8 cellular contexts compared by ENCODE assay signal in the genomic region with DNA sequence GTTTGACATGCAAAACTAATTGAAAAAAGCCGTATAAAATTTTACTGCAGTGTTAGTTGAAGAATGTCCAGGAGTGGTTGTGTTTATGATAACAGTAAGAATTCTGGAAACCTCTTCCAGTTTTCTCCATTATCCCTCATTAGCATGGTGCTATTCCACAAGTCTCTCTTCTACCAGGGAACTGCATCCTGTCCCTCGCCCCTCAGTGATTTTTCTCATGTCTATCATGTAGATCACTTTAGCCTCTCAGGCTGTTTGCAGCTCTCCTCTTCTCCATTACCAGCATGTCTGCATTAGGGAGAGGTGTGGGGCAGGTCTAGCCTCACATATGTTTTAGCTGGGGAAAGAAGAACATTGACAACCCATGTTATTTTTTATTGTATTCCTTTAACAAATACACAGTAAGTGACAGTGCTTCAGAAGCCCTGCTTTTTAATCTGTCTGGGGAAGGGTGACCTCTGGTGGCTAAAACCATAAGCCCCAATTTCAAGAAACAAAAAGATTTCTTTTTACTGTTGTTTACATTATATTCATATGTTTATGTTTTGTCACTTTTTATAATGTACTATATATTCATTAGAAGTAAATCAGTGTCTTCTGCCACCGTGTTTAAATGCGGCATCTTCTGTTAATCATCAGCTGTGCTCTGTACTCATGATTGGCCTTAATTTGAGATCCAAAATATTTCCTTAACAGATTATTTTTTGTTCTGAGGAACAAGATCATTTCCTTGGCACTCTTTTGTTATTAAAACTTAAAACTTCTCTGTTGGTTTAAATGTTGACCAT.
DNase-seq lines count a peak whose midpoint lies in the region; ATAC-seq and TF ChIP-seq lines count a peak whose summit lies in the region.

No MANE protein-coding gene starts in this region.

- H3K36me3 ChIP-seq in upper lobe of right lung: no peaks in the 10 kb centered on the region

- peak; percentile 77 for TF ChIP-seq CTCF in AG04450 (IDR thresholded peaks at IDR 0.05; ENCODE audit: low read depth, low read length)
- TF ChIP-seq CTCF in GM10266 (IDR thresholded peaks at IDR 0.05; ENCODE audit: control insufficient read depth, insufficient read depth, low read depth, missing control alignments): peak; percentile 57
- TF ChIP-seq CTCF in upper lobe of right lung (IDR thresholded peaks at IDR 0.05): peak; percentile 87

- DNase-seq in AG04450 (ENCODE audit: low read depth, low spot score) (peak; percentile 26), GM10266 (ENCODE audit: extremely low spot score) (peak; percentile 27), NCI-H526 treated with DMSO at 0.1 percent for 48 hours (lab: John Stamatoyannopoulos, UW) (peak; percentile 39), cerebellar cortex (ENCODE audit: low spot score) (peak; percentile 62), left lobe of liver (ENCODE audit: low spot score) (no peak), upper lobe of right lung (no peak)
- no peak for DNase-seq in central memory CD4-positive, alpha-beta T cell

- CTCF ChIA-PET in AG04450 (lab: Charles Lee): interaction anchor here (0.5 to 1.9 kb wide), 14 partner anchors 9 to 642 kb away, joined by 3 to 20 read pairs (median 3); no protein-coding TSS in a partner anchor

- intact Hi-C loops in upper lobe of right lung (cut with DNase I): loop anchor here (10.0 kb wide), 1 partner anchor 594 kb away; no protein-coding TSS in a partner anchor

- H3K27ac ChIP-seq in AG04450 (ENCODE audit: low read depth, low read length) (no peak overlapping the region), upper lobe of right lung (no peak overlapping the region)

- H3K4me3 ChIP-seq in AG04450 (ENCODE audit: low read depth, low read length): no peak overlapping the region
- H3K4me3 ChIP-seq in upper lobe of right lung: no peak overlapping the region

- POLR2A ChIA-PET in AG04450 (lab: Yijun Ruan, JAX): no interaction called here

- H3K9me3 ChIP-seq in AG04450 (ENCODE audit: control insufficient read depth, insufficient read depth, low read length) (peaks cover 4% of the 10 kb centered on the region; the same call in 1 of the 2 replicates), upper lobe of right lung (no peaks in the 10 kb centered on the region)

- no peaks in the 10 kb centered on the region for H3K4me1 ChIP-seq in upper lobe of right lung

- H3K27me3 ChIP-seq in AG04450 (ENCODE audit: control insufficient read depth, insufficient read depth, low read length) (no peaks in the 10 kb centered on the region), upper lobe of right lung (no peaks in the 10 kb centered on the region)

- ATAC-seq in left lobe of liver (peak; percentile 87), upper lobe of right lung (peak; percentile 77), esophagus mucosa (no peak)

Comparison
In these comparisons a context has a peak if more than half of its experiments do, and no peak if none do; other contexts are left out.
1. DNase-seq: peak in AG04450 (single experiment), GM10266 (single experiment), NCI-H526 treated with DMSO at 0.1 percent for 48 hours (single experiment) and cerebellar cortex (single experiment); none in left lobe of liver (single experiment), upper lobe of right lung (single experiment) and central memory CD4-positive, alpha-beta T cell (single experiment).
2. Peak in every context shown above with its lines, with median percentiles within 50 percentile points of each other: CTCF ChIP-seq.